In genomic region chr9:131181091-131181681, GRCh38 we compare ENCODE assay signal across 14 cellular contexts. TPM values are rescaled to one million over a fixed set of nuclear protein-coding genes. Genes with fewer than 3 reads are reported as not detected.
DNase-seq lines count a peak whose midpoint lies in the region; ATAC-seq, FAIRE-seq and TF ChIP-seq lines count a peak whose summit lies in the region.
"Had no signal": no experiment of that assay in that cellular context is flagged by ENCODE, and none has a peak within 500 bp of the region (broad histone marks: within the 10 kb centered on the region; RNA-seq: fewer than 3 reads in every experiment).

No MANE protein-coding gene starts in this region.

- H3K36me3 ChIP-seq in BE2C (peaks cover 65% of the 10 kb centered on the region), SK-N-MC (ENCODE audit: insufficient read depth, low read length) (peaks cover 64% of the 10 kb centered on the region), aorta (ENCODE audit: control insufficient read depth in 1 of 2, insufficient read depth in 2 of 2, low read length in 1 of 2) (peaks cover 5 to 7% of the 10 kb centered on the region in 2 donors)

- FAIRE-seq in GM19239 (lab: Jason Lieb, UNC): peak; percentile 85
- FAIRE-seq: keratinocyte had no signal

- H3K9me3 ChIP-seq in BE2C (no peaks in the 10 kb centered on the region), SK-N-MC (ENCODE audit: low read depth, low read length) (no peaks in the 10 kb centered on the region), aorta (ENCODE audit: control insufficient read depth, low read length) (no peaks in the 10 kb centered on the region)

- no peak for ATAC-seq in HG02938 (IDR thresholded peaks at IDR 0.05; ENCODE audit: unreplicated experiment)
- no peak for ATAC-seq in GM19395 (IDR thresholded peaks at IDR 0.05; ENCODE audit: unreplicated experiment)
- ATAC-seq in aorta (ENCODE audit: low FRiP score): no peak
- ATAC-seq: esophagus mucosa had no signal

- no peak overlapping the region for H3K27ac Mint-ChIP-seq in glutamatergic neuron (ENCODE audit: unreplicated experiment)

- intact Hi-C loops in aorta (cut with DNase I): no loop called here

- no peaks in the 10 kb centered on the region for H3K27me3 ChIP-seq in BE2C
- no peaks in the 10 kb centered on the region for H3K27me3 ChIP-seq in aorta (ENCODE audit: control insufficient read depth in 1 of 2, insufficient read depth in 2 of 2, low read length in 1 of 2)

- no peaks in the 10 kb centered on the region for H3K4me1 ChIP-seq in BE2C
- H3K4me1 ChIP-seq in aorta (ENCODE audit: control insufficient read depth in 1 of 2, insufficient read depth in 2 of 2, low read length in 2 of 2): no peaks in the 10 kb centered on the region

- DNase-seq in BE2C (no peak), GM19239 (ENCODE audit: insufficient read length, low spot score) (no peak), SK-N-MC (ENCODE audit: low read depth, low spot score) (no peak), glutamatergic neuron (no peak), activated gamma-delta T cell treated with Interleukin-2 at 50 U/mL for 16 hours (no peak), aorta (no peak)
- DNase-seq: activated CD8-positive, alpha-beta memory T cell treated with anti-CD3 and anti-CD28 coated beads, Interleukin-2, amount 50 U/mL, for 4 hours; stimulated activated CD4-positive, alpha-beta T cell treated with anti-CD3 and anti-CD28 coated beads, Interleukin-4, amount 100 ng/mL, for 4 hours; substantia nigra had no signal

- H3K36me3 Mint-ChIP-seq in glutamatergic neuron (ENCODE audit: unreplicated experiment): no peaks in the 10 kb centered on the region

- H3K27ac ChIP-seq in SK-N-MC (peak overlapping the region; percentile 25; the same call in 1 of the 2 replicates), aorta (ENCODE audit: low read depth in 1 of 2, low read length in 2 of 2) (no peak overlapping the region)

- H3K4me3 Mint-ChIP-seq in glutamatergic neuron (ENCODE audit: unreplicated experiment): no peak overlapping the region
- H3K4me3 Mint-ChIP-seq: brain had no signal

- TF ChIP-seq CTCF in BE2C (IDR thresholded peaks at IDR 0.05; ENCODE audit: low read depth, low read length): peak; percentile 35
- TF ChIP-seq CTCF in glutamatergic neuron (IDR thresholded peaks at IDR 0.05; ENCODE audit: partially characterized antibody, unreplicated experiment): peak; percentile 67

- whole genome bisulfite sequencing in aorta, 2 donors: 87 to 90% methylated on average over 6 of the region's 6 CpGs

- H3K9ac ChIP-seq in SK-N-MC (ENCODE audit: insufficient read length): peak overlapping the region; percentile 12

- no peak overlapping the region for H3K4me3 ChIP-seq in BE2C (ENCODE audit: low read depth, low read length)
- no peak overlapping the region for H3K4me3 ChIP-seq in SK-N-MC
- H3K4me3 ChIP-seq in aorta (ENCODE audit: low read length in 2 of 2): no peak overlapping the region

- H3K27me3 Mint-ChIP-seq in glutamatergic neuron (ENCODE audit: unreplicated experiment): no peaks in the 10 kb centered on the region
- H3K27me3 Mint-ChIP-seq: brain had no signal

- H3K4me1 Mint-ChIP-seq in glutamatergic neuron (ENCODE audit: low read depth, unreplicated experiment): peaks cover 27% of the 10 kb centered on the region

- H3K9me3 Mint-ChIP-seq in glutamatergic neuron (ENCODE audit: unreplicated experiment): no peaks in the 10 kb centered on the region
- H3K9me3 Mint-ChIP-seq: brain had no signal

RNA-seq across cellular contexts. Expression of gene NUP214, which starts 55.8 kb away (rescaled TPM):
- polyA plus RNA-seq in BE2C (2012; ENCODE audit: insufficient read depth, insufficient read length, low read depth): 59.8 TPM
- total RNA-seq in glutamatergic neuron (ENCODE audit: unreplicated experiment) (56.5 TPM), aorta (10 to 100 TPM; 53.2 to 63.6 TPM)
- 10 to 100 TPM in 1 of 2 donors, 1 to 10 TPM in 1; 6.6 to 27.5 TPM for polyA plus RNA-seq in aorta
